ENCODE assay signal across 8 cellular contexts in genomic region chr9:2872307-2872940, GRCh38. TPM values are rescaled to one million over a fixed set of nuclear protein-coding genes. Genes with fewer than 3 reads are reported as not detected.
DNase-seq lines count a peak whose midpoint lies in the region; ATAC-seq and TF ChIP-seq lines count a peak whose summit lies in the region.

No MANE protein-coding gene starts in this region.

- ATAC-seq in stimulated activated naive CD8-positive, alpha-beta T cell treated with anti-CD3 and anti-CD28 coated beads, Interleukin-15, Interleukin-2, amounts not matched to agents 100 U/mL and 50 U/mL, for 24 hours: no peak
- ATAC-seq in GM18858 (IDR thresholded peaks at IDR 0.05; ENCODE audit: unreplicated experiment): no peak

- no peak overlapping the region for H3K27ac ChIP-seq in OCI-LY7 (ENCODE audit: low read depth, low read length, poor library complexity, severe bottlenecking)

- CTCF ChIA-PET in OCI-LY7 (lab: Charles Lee; ENCODE audit: unreplicated experiment): no interaction called here

- H2AFZ ChIP-seq in OCI-LY7 (ENCODE audit: low read length): no peak overlapping the region

- no peak overlapping the region for H3K4me2 ChIP-seq in OCI-LY7 (ENCODE audit: low read length)

- in situ Hi-C loops in ACHN (cut with HindIII; ENCODE audit: low pct_ligation_motif_present, low pct_unique_long_range_greater_than_20kb, low sequenced_read_pairs): no loop called here
- in situ Hi-C loops in KBM-7 (cut with MboI; ENCODE audit: low pct_unique_long_range_greater_than_20kb, low sequenced_read_pairs): loop anchor here (25.0 kb wide), 1 partner anchor 315 kb away; no protein-coding TSS in a partner anchor

- BruUV-seq in OCI-LY7 (replicated peaks; lab: Mats Ljungman, UMichigan): no TSS peak

- TF ChIP-seq CTCF in GM12873 (IDR thresholded peaks at IDR 0.05; ENCODE audit: insufficient read depth, low read depth, low read length, missing control alignments) (peak; percentile 18), OCI-LY7 (conservative IDR thresholded peaks at IDR 0.05; ENCODE audit: low read length) (peak; percentile 47), fibroblast of the aortic adventitia (IDR thresholded peaks at IDR 0.05; ENCODE audit: insufficient read depth, low read length) (peak; percentile 22)

- intact Hi-C loops in OCI-LY7 (cut with micrococcal nuclease; ENCODE audit: unreplicated experiment): no loop called here

- H3K9me2 ChIP-seq in OCI-LY7 (ENCODE audit: insufficient read depth, low read length): no peaks in the 10 kb centered on the region

- no peaks in the 10 kb centered on the region for H3K36me3 ChIP-seq in OCI-LY7 (ENCODE audit: insufficient read depth, low read length)

- no peaks in the 10 kb centered on the region for H3K79me2 ChIP-seq in OCI-LY7 (ENCODE audit: insufficient read depth, low read depth, low read length)

- H4K20me1 ChIP-seq in OCI-LY7 (ENCODE audit: insufficient read depth, low read length): no peaks in the 10 kb centered on the region

- DNase-seq in ACHN: peak; percentile 46
- DNase-seq in OCI-LY7 (ENCODE audit: low spot score): no peak
- DNase-seq in fibroblast of the aortic adventitia (ENCODE audit: low read depth): peak; percentile 48
- no peak for DNase-seq in activated CD4-positive, CD25-positive, alpha-beta regulatory T cell treated with anti-CD3 and anti-CD28 coated beads, Interleukin-2, amount 50 U/mL, for 72 hours
- DNase-seq in stimulated activated naive CD8-positive, alpha-beta T cell treated with anti-CD3 and anti-CD28 coated beads, Interleukin-15, Interleukin-2, amounts not matched to agents 100 U/mL and 50 U/mL, for 24 hours: no peak
- no peak for DNase-seq in KBM-7

- H3K4me1 ChIP-seq in OCI-LY7 (ENCODE audit: insufficient read depth, low read length, poor library complexity, severe bottlenecking): no peaks in the 10 kb centered on the region

- H3K9me3 ChIP-seq in OCI-LY7 (ENCODE audit: low read length): no peaks in the 10 kb centered on the region

- POLR2A ChIA-PET in OCI-LY7 (lab: Charles Lee): no interaction called here

- H3K4me3 ChIP-seq in OCI-LY7 (ENCODE audit: low read depth, low read length, poor library complexity, severe bottlenecking) (no peak overlapping the region), fibroblast of the aortic adventitia (ENCODE audit: low read depth, low read length) (no peak overlapping the region)

RNA-seq across cellular contexts. Expression of gene PUM3, which starts 28.5 kb away (rescaled TPM):
- 68.0 and 69.4 TPM in 2 replicates for total RNA-seq in OCI-LY7 (2014; rRNA removed; shearing (Covaris generic))
- total RNA-seq in OCI-LY7 (2022): 57.7 and 70.6 TPM in 2 replicates
- 46.4 and 118 TPM in 2 replicates for total RNA-seq in fibroblast of the aortic adventitia (ENCODE audit: low replicate concordance)

Comparison
In these comparisons a context has a peak if more than half of its experiments do, and no peak if none do; other contexts are left out.
1. DNase-seq: peak in ACHN (single experiment) and fibroblast of the aortic adventitia (single experiment); none in OCI-LY7 (single experiment), activated CD4-positive, CD25-positive, alpha-beta regulatory T cell treated with anti-CD3 and anti-CD28 coated beads, Interleukin-2, amount 50 U/mL, for 72 hours (single experiment), stimulated activated naive CD8-positive, alpha-beta T cell treated with anti-CD3 and anti-CD28 coated beads, Interleukin-15, Interleukin-2, amounts not matched to agents 100 U/mL and 50 U/mL, for 24 hours (single experiment) and KBM-7 (single experiment).
2. Peak in every context shown above with its lines, with median percentiles within 50 percentile points of each other: CTCF ChIP-seq.